In genomic region chrX:123422875-123423274, GRCh38 we compare ENCODE assay signal across 9 cellular contexts.
DNase-seq lines count a peak whose midpoint lies in the region; ATAC-seq, FAIRE-seq and TF ChIP-seq lines count a peak whose summit lies in the region.
"Had no signal": no experiment of that assay in that cellular context is flagged by ENCODE, and none has a peak within 500 bp of the region (broad histone marks: within the 10 kb centered on the region; RNA-seq: fewer than 3 reads in every experiment).

No MANE protein-coding gene starts in this region.

- H3K27me3 ChIP-seq in Peyer's patch (no peaks in the 10 kb centered on the region), tibial nerve (no peaks in the 10 kb centered on the region)

- 24 to 28% methylated on average over 1 of the region's 1 CpG for WGBS in tibial nerve, 2 donors

- H3K36me3 ChIP-seq in Peyer's patch (no peaks in the 10 kb centered on the region), tibial nerve (no peaks in the 10 kb centered on the region)

- TF ChIP-seq POLR2A in Peyer's patch (IDR thresholded peaks at IDR 0.05) (no peak), tibial nerve (IDR thresholded peaks at IDR 0.05) (no peak)

- TF ChIP-seq EP300 in tibial nerve (IDR thresholded peaks at IDR 0.05), result no peak

- FAIRE-seq in A204.1 (lab: Jason Lieb, UNC), result peak; percentile 63

- H3K9me3 ChIP-seq in Peyer's patch (no peaks in the 10 kb centered on the region), tibial nerve (no peaks in the 10 kb centered on the region)

- H3K27ac ChIP-seq in Peyer's patch (no peak overlapping the region), tibial nerve (no peak overlapping the region)

- H3K4me1 ChIP-seq in Peyer's patch (no peaks in the 10 kb centered on the region), tibial nerve (no peaks in the 10 kb centered on the region)

- no peak overlapping the region for H3K4me3 ChIP-seq in Peyer's patch
- no peak overlapping the region for H3K4me3 ChIP-seq in fibroblast of villous mesenchyme (ENCODE audit: low read depth, low read length)
- H3K4me3 ChIP-seq in tibial nerve, result no peak overlapping the region

- ATAC-seq in GM18868 (IDR thresholded peaks at IDR 0.05; ENCODE audit: unreplicated experiment), result peak; percentile 42
- ATAC-seq in GM19395 (IDR thresholded peaks at IDR 0.05; ENCODE audit: unreplicated experiment), result no peak
- ATAC-seq in HG03521 (IDR thresholded peaks at IDR 0.05; ENCODE audit: unreplicated experiment), result no peak

- peak in 4 of 6 experiments; percentile 31 to 63 (median 44) for TF ChIP-seq CTCF in Peyer's patch (IDR thresholded peaks at IDR 0.05)
- TF ChIP-seq CTCF in fibroblast of villous mesenchyme (IDR thresholded peaks at IDR 0.05; ENCODE audit: insufficient read depth, low read depth, low read length), result peak; percentile 65
- TF ChIP-seq CTCF in tibial nerve (IDR thresholded peaks at IDR 0.05), result peak in 4 of 5 experiments; percentile 26 to 58 (median 52)

- DNase-seq in Peyer's patch (peak in 1 of 3 donors; percentile 51), fibroblast of villous mesenchyme (ENCODE audit: low read depth) (peak; percentile 37), tibial nerve (ENCODE audit: low spot score in 2 of 2) (peak in 1 of 2 donors; percentile 5), NCI-H1930 (lab: John Stamatoyannopoulos, UW) (no peak)
- DNase-seq: activated naive CD8-positive, alpha-beta T cell treated with anti-CD3 and anti-CD28 coated beads, Interleukin-2, amount 10 ng/mL, durations not matched to agents 7 days and 5 days had no signal
